Comparison of ENCODE assay signal across 8 cellular contexts in genomic region chr10:16519908-16520861, GRCh38. TPM values are rescaled to one million over a fixed set of nuclear protein-coding genes. Genes with fewer than 3 reads are reported as not detected.
DNase-seq lines count a peak whose midpoint lies in the region; ATAC-seq and TF ChIP-seq lines count a peak whose summit lies in the region.

No MANE protein-coding gene starts in this region.

- H3K4me3 Mint-ChIP-seq in activated T-cell treated with anti-CD3 and anti-CD28 coated beads, Interleukin-2, amount 50 U/mL, for 4 hours: peak overlapping the region; percentile 71

- 4 to 9% (median 5%) methylated on average over 30 to 104 of the region's 104 CpGs for WGBS in adrenal gland, 4 donors

- no peaks in the 10 kb centered on the region for H3K36me3 ChIP-seq in left lung
- no peaks in the 10 kb centered on the region for H3K36me3 ChIP-seq in adrenal gland (replicated peaks in 1 of 2)

- ATAC-seq in HG02798 (IDR thresholded peaks at IDR 0.05; ENCODE audit: poor library complexity, unreplicated experiment) (peak; percentile 34), left lung (peak; percentile 42)
- ATAC-seq in activated T-cell treated with anti-CD3 and anti-CD28 coated beads, Interleukin-2, amount 50 U/mL, for 4 hours: peak; percentile 33 to 58

- intact Hi-C loops in left lung (cut with DNase I) (no loop called here), adrenal gland (cut with DNase I) (loop anchor here in 1 of 2 donors (10.0 kb wide), 1 partner anchor 75 kb away; no protein-coding TSS in a partner anchor)

- no peaks in the 10 kb centered on the region for H3K36me3 Mint-ChIP-seq in activated T-cell treated with anti-CD3 and anti-CD28 coated beads, Interleukin-2, amount 50 U/mL, for 4 hours (ENCODE audit: insufficient read depth)

- H3K4me1 ChIP-seq in left lung (peaks cover 8 to 27% of the 10 kb centered on the region in 2 donors), adrenal gland (replicated peaks in 1 of 2) (peaks cover 12 to 19% of the 10 kb centered on the region in 2 donors)

- no peak for TF ChIP-seq POLR2A in adrenal gland (IDR thresholded peaks at IDR 0.05)

- TF ChIP-seq CTCF in left lung (IDR thresholded peaks at IDR 0.05) (no peak), adrenal gland (IDR thresholded peaks at IDR 0.05) (no peak)

- peak; percentile 61 for DNase-seq in activated CD8-positive, alpha-beta memory T cell treated with anti-CD3 and anti-CD28 coated beads for 24 hours
- DNase-seq in activated CD8-positive, alpha-beta memory T cell treated with anti-CD3 and anti-CD28 coated beads, Interleukin-2, amount 50 U/mL, for 4 hours: no peak
- DNase-seq in activated T-cell treated with anti-CD3 and anti-CD28 coated beads, Interleukin-2, amount 50 U/mL, for 4 hours: no peak
- DNase-seq in left lung: peak in 1 of 2 donors; percentile 65
- no peak for DNase-seq in adrenal gland
- no peak for DNase-seq in GDM1 (lab: John Stamatoyannopoulos, UW)
- no peak for DNase-seq in epidermal melanocyte (ENCODE audit: insufficient read length, low spot score)

- H3K27ac ChIP-seq in left lung: no peak overlapping the region
- no peak overlapping the region for H3K27ac ChIP-seq in adrenal gland

- H3K27me3 Mint-ChIP-seq in activated T-cell treated with anti-CD3 and anti-CD28 coated beads, Interleukin-2, amount 50 U/mL, for 4 hours (ENCODE audit: low read depth): peaks cover 45% of the 10 kb centered on the region

- H3K9me3 Mint-ChIP-seq in activated T-cell treated with anti-CD3 and anti-CD28 coated beads, Interleukin-2, amount 50 U/mL, for 4 hours: no peaks in the 10 kb centered on the region

- no peaks in the 10 kb centered on the region for H3K9me3 ChIP-seq in left lung
- H3K9me3 ChIP-seq in adrenal gland (replicated peaks in 1 of 3): no peaks in the 10 kb centered on the region

- H3K27me3 ChIP-seq in left lung: peaks cover 42 to 54% of the 10 kb centered on the region in 2 donors
- peaks cover 19% of the 10 kb centered on the region for H3K27me3 ChIP-seq in adrenal gland

- peaks cover 12% of the 10 kb centered on the region for H3K4me1 Mint-ChIP-seq in activated T-cell treated with anti-CD3 and anti-CD28 coated beads, Interleukin-2, amount 50 U/mL, for 4 hours (ENCODE audit: low read depth)

- H3K4me3 ChIP-seq in left lung (peak overlapping the region in 1 of 2 donors; percentile 31), adrenal gland (peak overlapping the region in 1 of 4 donors; percentile 68)

RNA-seq across cellular contexts. Expression of gene C1QL3, which starts 1.5 kb away (rescaled TPM):
- total RNA-seq in activated T-cell treated with anti-CD3 and anti-CD28 coated beads, Interleukin-2, amount 50 U/mL, for 4 hours: not detected
- total RNA-seq in left lung (not detected), adrenal gland (1 to 10 TPM in 1 of 8 donors, under 1 TPM in 3, not detected in 4; 0.11 to 1.3 (median 0.77) TPM)
- polyA plus RNA-seq in adrenal gland: under 1 TPM in 1 of 3 donors, not detected in 2; 0.13 TPM
